In genomic region chr4:79831701-79832514, GRCh38 we compare ENCODE assay signal across 15 cellular contexts.
A peak's percentile ranks its signal among the peaks of the same experiment; 100 is the strongest.
DNase-seq lines count a peak whose midpoint lies in the region; ATAC-seq and TF ChIP-seq lines count a peak whose summit lies in the region.
"Had no signal": no experiment of that assay in that cellular context is flagged by ENCODE, and none has a peak within 500 bp of the region (broad histone marks: within the 10 kb centered on the region; RNA-seq: fewer than 3 reads in every experiment).

No MANE protein-coding gene starts in this region.

- no peaks in the 10 kb centered on the region for H3K4me1 ChIP-seq in heart right ventricle
- H3K4me1 ChIP-seq: Caco-2 had no signal

- ATAC-seq in stimulated activated naive CD8-positive, alpha-beta T cell treated with anti-CD3 and anti-CD28 coated beads, Interleukin-15, Interleukin-2, amounts not matched to agents 100 U/mL and 50 U/mL, for 24 hours: peak; percentile 94
- ATAC-seq in heart right ventricle: no peak
- ATAC-seq: PC-3 had no signal

- peaks cover 0 to 13% (median 0%) of the 10 kb centered on the region in 11 donors for H3K9me3 ChIP-seq in heart right ventricle
- H3K9me3 ChIP-seq: Caco-2 had no signal

- H3K4me3 Mint-ChIP-seq in activated T-cell treated with anti-CD3 and anti-CD28 coated beads, Interleukin-2, amount 50 U/mL, for 24 hours: no peak overlapping the region
- H3K4me3 Mint-ChIP-seq: CD4-positive, alpha-beta T cell; H9 had no signal

- no peaks in the 10 kb centered on the region for H3K36me3 ChIP-seq in heart right ventricle

- peaks cover 13% of the 10 kb centered on the region for H3K4me1 Mint-ChIP-seq in activated T-cell treated with anti-CD3 and anti-CD28 coated beads, Interleukin-2, amount 50 U/mL, for 24 hours (ENCODE audit: low read depth)

- intact Hi-C loops in heart right ventricle (cut with DNase I): no loop called here

- DNase-seq in activated T-cell treated with anti-CD3 and anti-CD28 coated beads, Interleukin-2, amount 50 U/mL, for 24 hours: no peak
- DNase-seq in activated T-cell treated with anti-CD3 and anti-CD28 coated beads, Interleukin-2, amount 50 U/mL, for 48 hours: no peak
- DNase-seq in OCI-M1 (lab: John Stamatoyannopoulos, UW) (peak; percentile 40), amniotic epithelial cell (ENCODE audit: low read depth) (peak; percentile 45), mucosa of gallbladder (ENCODE audit: low spot score) (no peak), heart right ventricle (no peak)
- DNase-seq in stimulated activated naive CD8-positive, alpha-beta T cell treated with anti-CD3 and anti-CD28 coated beads, Interleukin-15, Interleukin-2, amounts not matched to agents 100 U/mL and 50 U/mL, for 24 hours: no peak
- DNase-seq: Caco-2; CD4-positive, alpha-beta T cell; H9; KG1; NCI-H187; NCI-H2107; PC-3 had no signal

- H3K27me3 Mint-ChIP-seq in activated T-cell treated with anti-CD3 and anti-CD28 coated beads, Interleukin-2, amount 50 U/mL, for 24 hours: peaks cover 19% of the 10 kb centered on the region
- H3K27me3 Mint-ChIP-seq: CD4-positive, alpha-beta T cell had no signal

- no peak for TF ChIP-seq CTCF in heart right ventricle (IDR thresholded peaks at IDR 0.05)

- no peak overlapping the region for H3K27ac ChIP-seq in heart right ventricle
- H3K27ac ChIP-seq: RWPE1 had no signal

- peak overlapping the region; percentile 9 for H3K27ac Mint-ChIP-seq in activated T-cell treated with anti-CD3 and anti-CD28 coated beads, Interleukin-2, amount 50 U/mL, for 24 hours
- H3K27ac Mint-ChIP-seq: CD4-positive, alpha-beta T cell; H9 had no signal

- no peak overlapping the region for H3K4me3 ChIP-seq in heart right ventricle

- H3K27me3 ChIP-seq in heart right ventricle: no peaks in the 10 kb centered on the region

- no peaks in the 10 kb centered on the region for H3K36me3 Mint-ChIP-seq in activated T-cell treated with anti-CD3 and anti-CD28 coated beads, Interleukin-2, amount 50 U/mL, for 24 hours (ENCODE audit: low read depth)

- peaks cover 9% of the 10 kb centered on the region for H3K9me3 Mint-ChIP-seq in activated T-cell treated with anti-CD3 and anti-CD28 coated beads, Interleukin-2, amount 50 U/mL, for 24 hours

Comparison
In these comparisons a context has a peak if more than half of its experiments do, and no peak if none do; other contexts are left out.
1. DNase-seq: peak in OCI-M1 (single experiment) and amniotic epithelial cell (single experiment); none in activated T-cell treated with anti-CD3 and anti-CD28 coated beads, Interleukin-2, amount 50 U/mL, for 24 hours (single experiment), activated T-cell treated with anti-CD3 and anti-CD28 coated beads, Interleukin-2, amount 50 U/mL, for 48 hours (0 of 2), stimulated activated naive CD8-positive, alpha-beta T cell treated with anti-CD3 and anti-CD28 coated beads, Interleukin-15, Interleukin-2, amounts not matched to agents 100 U/mL and 50 U/mL, for 24 hours (single experiment), mucosa of gallbladder (single experiment) and heart right ventricle (0 of 2).